ENCODE assay signal across 10 cellular contexts in genomic region chr6:91276315-91276714, GRCh38.
A peak's percentile ranks its signal among the peaks of the same experiment; 100 is the strongest.
DNase-seq lines count a peak whose midpoint lies in the region; ATAC-seq, FAIRE-seq and TF ChIP-seq lines count a peak whose summit lies in the region.
"Had no signal": no experiment of that assay in that cellular context is flagged by ENCODE, and none has a peak within 500 bp of the region (broad histone marks: within the 10 kb centered on the region; RNA-seq: fewer than 3 reads in every experiment).

No MANE protein-coding gene starts in this region.

- peaks cover 9% of the 10 kb centered on the region for H3K4me1 Mint-ChIP-seq in astrocyte (ENCODE audit: low read depth, unreplicated experiment)
- no peaks in the 10 kb centered on the region for H3K4me1 Mint-ChIP-seq in activated naive CD8-positive, alpha-beta T cell treated with anti-CD3 and anti-CD28 coated beads for 36 hours

- DNase-seq in A673 (ENCODE audit: low spot score) = peak; percentile 71
- peak; percentile 36 for DNase-seq in KBM-7
- peak; percentile 20 for DNase-seq in astrocyte (ENCODE audit: low read depth)
- no peak for DNase-seq in activated naive CD8-positive, alpha-beta T cell treated with anti-CD3 and anti-CD28 coated beads for 36 hours
- no peak for DNase-seq in NCI-H2196 treated with DMSO at 0.1 percent for 48 hours (lab: John Stamatoyannopoulos, UW; ENCODE audit: unreplicated experiment)
- DNase-seq in A172 (ENCODE audit: low spot score) = no peak
- no peak for DNase-seq in stimulated activated naive CD8-positive, alpha-beta T cell treated with anti-CD3 and anti-CD28 coated beads, Interleukin-15, Interleukin-2, amounts not matched to agents 100 U/mL and 50 U/mL, for 24 hours
- DNase-seq: nucleus accumbens had no signal

- H3K36me3 Mint-ChIP-seq in astrocyte (ENCODE audit: low read depth, unreplicated experiment) = no peaks in the 10 kb centered on the region
- no peaks in the 10 kb centered on the region for H3K36me3 Mint-ChIP-seq in activated naive CD8-positive, alpha-beta T cell treated with anti-CD3 and anti-CD28 coated beads for 36 hours

- peaks cover 48% of the 10 kb centered on the region for H3K4me1 ChIP-seq in A673 (ENCODE audit: insufficient read depth, low read length, poor library complexity, severe bottlenecking)
- H3K4me1 ChIP-seq in astrocyte (ENCODE audit: insufficient read depth, low read length) = no peaks in the 10 kb centered on the region

- no peak for FAIRE-seq in astrocyte (lab: Jason Lieb, UNC)

- in situ Hi-C loops in KBM-7 (cut with MboI; ENCODE audit: low pct_unique_long_range_greater_than_20kb, low sequenced_read_pairs) = no loop called here

- H3K27me3 Mint-ChIP-seq in astrocyte (ENCODE audit: low read depth, unreplicated experiment) = no peaks in the 10 kb centered on the region
- H3K27me3 Mint-ChIP-seq in activated naive CD8-positive, alpha-beta T cell treated with anti-CD3 and anti-CD28 coated beads for 36 hours = no peaks in the 10 kb centered on the region

- no peaks in the 10 kb centered on the region for H3K79me2 ChIP-seq in astrocyte (ENCODE audit: insufficient read depth, low read length)

- TF ChIP-seq CTCF in A673 (conservative IDR thresholded peaks at IDR 0.05; ENCODE audit: low read depth, low read length) (peak; percentile 65), astrocyte (IDR thresholded peaks at IDR 0.05; ENCODE audit: insufficient read depth, low read depth, low read length) (peak; percentile 29)

- CTCF ChIA-PET in A673 (lab: Charles Lee) = interaction anchor here (1.5 kb wide), 1 partner anchor 12 kb away, joined by 3 read pairs; no protein-coding TSS in a partner anchor

- H3K27me3 ChIP-seq in A673 (replicated peaks; ENCODE audit: insufficient read depth, low read depth, low read length, poor library complexity) (no peaks in the 10 kb centered on the region), astrocyte (ENCODE audit: insufficient read depth, low read length) (no peaks in the 10 kb centered on the region)
- H3K27me3 ChIP-seq: cardiac muscle cell had no signal

- no peak overlapping the region for H2AFZ ChIP-seq in astrocyte (ENCODE audit: low read depth, low read length)

- no TSS peak for BruUV-seq in A673 (replicated peaks; lab: Mats Ljungman, UMichigan)

- no peak overlapping the region for H3K27ac Mint-ChIP-seq in astrocyte (ENCODE audit: unreplicated experiment)
- H3K27ac Mint-ChIP-seq in activated naive CD8-positive, alpha-beta T cell treated with anti-CD3 and anti-CD28 coated beads for 36 hours = no peak overlapping the region

- POLR2A ChIA-PET in A673 (lab: Charles Lee; ENCODE audit: low non-redundant PET) = no interaction called here

- intact Hi-C loops in A673 (cut with micrococcal nuclease; ENCODE audit: unreplicated experiment) = loop anchor here (5.0 kb wide), 2 partner anchors 109 to 194 kb away; no protein-coding TSS in a partner anchor

- H3K4me2 ChIP-seq in astrocyte (ENCODE audit: low read length) = no peak overlapping the region

- H3K27ac ChIP-seq in A673 (ENCODE audit: low read depth, low read length, poor library complexity, severe bottlenecking) = peak overlapping the region; percentile 10
- H3K27ac ChIP-seq in astrocyte (ENCODE audit: low read depth, low read length) = no peak overlapping the region
- H3K27ac ChIP-seq: cardiac muscle cell had no signal

- no peak overlapping the region for H3K4me3 Mint-ChIP-seq in astrocyte (ENCODE audit: unreplicated experiment)
- H3K4me3 Mint-ChIP-seq in activated naive CD8-positive, alpha-beta T cell treated with anti-CD3 and anti-CD28 coated beads for 36 hours = no peak overlapping the region

- H3K9me3 Mint-ChIP-seq in astrocyte (ENCODE audit: unreplicated experiment) = no peaks in the 10 kb centered on the region
- H3K9me3 Mint-ChIP-seq in activated naive CD8-positive, alpha-beta T cell treated with anti-CD3 and anti-CD28 coated beads for 36 hours = no peaks in the 10 kb centered on the region

- H3K36me3 ChIP-seq in A673 (ENCODE audit: insufficient read depth, low read length, poor library complexity, severe bottlenecking) (no peaks in the 10 kb centered on the region), astrocyte (ENCODE audit: insufficient read depth, low read length) (no peaks in the 10 kb centered on the region)
- H3K36me3 ChIP-seq: cardiac muscle cell had no signal

- peak; percentile 66 for ATAC-seq in GM18867 (IDR thresholded peaks at IDR 0.05; ENCODE audit: unreplicated experiment)
- ATAC-seq in stimulated activated naive CD8-positive, alpha-beta T cell treated with anti-CD3 and anti-CD28 coated beads, Interleukin-15, Interleukin-2, amounts not matched to agents 100 U/mL and 50 U/mL, for 24 hours = no peak

- H3K9me3 ChIP-seq in A673 (ENCODE audit: low read depth, low read length, poor library complexity, severe bottlenecking) (no peaks in the 10 kb centered on the region), astrocyte (ENCODE audit: insufficient read depth, low read depth, low read length) (peaks cover 5% of the 10 kb centered on the region)

- no peak overlapping the region for H3K4me3 ChIP-seq in A673 (ENCODE audit: low read depth, low read length, poor library complexity, severe bottlenecking)
- no peak overlapping the region for H3K4me3 ChIP-seq in astrocyte (ENCODE audit: insufficient read depth, low read depth, low read length)
- H3K4me3 ChIP-seq: cardiac muscle cell had no signal

- H3K9ac ChIP-seq in astrocyte (ENCODE audit: low read length) = no peak overlapping the region

- H4K20me1 ChIP-seq in astrocyte (ENCODE audit: insufficient read depth, low read length) = no peaks in the 10 kb centered on the region

Comparison
In these comparisons a context has a peak if more than half of its experiments do, and no peak if none do; other contexts are left out.
1. DNase-seq: peak in A673 (single experiment), KBM-7 (single experiment) and astrocyte (single experiment); none in activated naive CD8-positive, alpha-beta T cell treated with anti-CD3 and anti-CD28 coated beads for 36 hours (single experiment), NCI-H2196 treated with DMSO at 0.1 percent for 48 hours (single experiment), A172 (single experiment) and stimulated activated naive CD8-positive, alpha-beta T cell treated with anti-CD3 and anti-CD28 coated beads, Interleukin-15, Interleukin-2, amounts not matched to agents 100 U/mL and 50 U/mL, for 24 hours (single experiment).